In the genomic region with DNA sequence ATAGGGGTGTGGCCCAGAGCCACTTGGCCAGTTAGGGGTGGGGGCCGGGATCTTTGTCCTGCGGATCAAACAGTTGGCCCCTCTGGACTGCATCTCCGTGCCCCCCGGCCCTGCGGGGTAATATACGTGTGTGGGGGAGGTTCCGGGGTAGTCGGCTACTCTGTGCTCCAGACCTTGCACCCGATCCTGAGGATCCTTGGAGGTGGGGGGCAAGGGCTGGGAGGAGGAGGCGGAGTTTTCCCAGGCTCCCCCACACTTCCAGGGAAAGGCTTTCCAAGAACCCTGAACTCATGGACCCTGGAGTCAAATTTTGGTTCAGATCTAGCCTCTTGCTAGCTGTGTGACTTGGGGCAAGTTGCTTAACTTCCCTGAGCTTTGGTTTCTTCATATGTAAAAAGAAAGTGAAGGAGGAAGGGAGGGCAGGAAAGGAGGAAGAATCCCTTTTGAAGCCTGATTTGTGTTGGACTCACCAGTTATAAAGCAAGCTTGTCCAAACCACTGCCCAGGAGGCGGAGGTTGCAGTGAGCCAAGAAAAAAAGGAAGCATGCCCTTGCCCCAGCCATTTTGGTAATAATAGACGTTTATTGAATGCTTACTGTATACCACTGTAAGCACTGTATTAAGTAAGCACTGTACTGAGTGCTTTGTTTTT, we compare ENCODE assay signal across 8 cellular contexts. TPM values are rescaled to one million over a fixed set of nuclear protein-coding genes. Genes with fewer than 3 reads are reported as not detected.
DNase-seq lines count a peak whose midpoint lies in the region; ATAC-seq, FAIRE-seq and TF ChIP-seq lines count a peak whose summit lies in the region.

No MANE protein-coding gene starts in this region.

- TF ChIP-seq CTCF in GM12875 (IDR thresholded peaks at IDR 0.05; ENCODE audit: borderline replicate concordance, insufficient read depth, low read depth, low read length) (no peak), lung (IDR thresholded peaks at IDR 0.05; ENCODE audit: control extremely low read depth, extremely low read depth) (no peak)

- H3K4me3 ChIP-seq in GM12875 (ENCODE audit: low read depth, low read length): peak overlapping the region; percentile 85
- H3K4me3 ChIP-seq in lung: peak overlapping the region; percentile 83

- DNase-seq in NOMO-1 treated with DMSO at 0.1 percent for 48 hours (lab: John Stamatoyannopoulos, UW; ENCODE audit: unreplicated experiment) (peak; percentile 78), cerebellar cortex (ENCODE audit: low spot score) (peak; percentile 17), lung (ENCODE audit: low spot score) (peak; percentile 40), urothelium cell line (ENCODE audit: low spot score) (peak; percentile 14), cerebellum (ENCODE audit: low spot score) (no peak)

- WGBS in lung, 2 donors: 7 to 9% methylated on average over 10 to 12 of the region's 12 CpGs

- H3K27ac ChIP-seq in lung (ENCODE audit: low read depth in 1 of 2, low read length in 1 of 2): peak overlapping the region; percentile 85 to 90

- no peaks in the 10 kb centered on the region for H3K9me3 ChIP-seq in lung (ENCODE audit: control insufficient read depth in 2 of 2, insufficient read depth in 1 of 2, low read length in 1 of 2)

- peaks cover 5 to 6% of the 10 kb centered on the region in 2 donors for H3K4me1 ChIP-seq in lung (ENCODE audit: control insufficient read depth in 2 of 2, insufficient read depth in 2 of 2, low read length in 2 of 2)

- no peaks in the 10 kb centered on the region for H3K27me3 ChIP-seq in lung (ENCODE audit: control insufficient read depth, insufficient read depth)

- FAIRE-seq in urothelium cell line (lab: Jason Lieb, UNC): no peak

- H3K36me3 ChIP-seq in lung (ENCODE audit: control insufficient read depth in 2 of 2, insufficient read depth in 2 of 2, low read length in 2 of 2): peaks cover 0 to 19% of the 10 kb centered on the region in 2 donors

- no peak for ATAC-seq in lung (ENCODE audit: insufficient read depth, low FRiP score)
- no peak for ATAC-seq in GM21723 (IDR thresholded peaks at IDR 0.05; ENCODE audit: unreplicated experiment)
- ATAC-seq in GM18517 (IDR thresholded peaks at IDR 0.05; ENCODE audit: unreplicated experiment): no peak

RNA-seq across cellular contexts. Expression of gene MIIP, which starts 0.7 kb away (rescaled TPM):
- 10 to 100 TPM; 16.1 to 45.8 TPM for total RNA-seq in lung
- polyA plus RNA-seq in lung: 10 to 100 TPM; 33.1 to 58.0 TPM
- total RNA-seq in cerebellum: 24.5 TPM

RNA-seq across cellular contexts. Expression of gene MFN2, which starts 39.7 kb away (rescaled TPM):
- total RNA-seq in lung (10 to 100 TPM; 26.7 to 70.8 TPM), cerebellum (36.8 TPM)
- 10 to 100 TPM; 30.4 to 49.3 TPM for polyA plus RNA-seq in lung

RNA-seq across cellular contexts. Expression of gene TNFRSF8, which starts 43.1 kb away (rescaled TPM):
- total RNA-seq in lung (1 to 10 TPM; 1.6 to 1.9 TPM), cerebellum (0.54 TPM)
- polyA plus RNA-seq in lung: 1 to 10 TPM; 2.2 to 5.3 TPM
